In the genomic region with DNA sequence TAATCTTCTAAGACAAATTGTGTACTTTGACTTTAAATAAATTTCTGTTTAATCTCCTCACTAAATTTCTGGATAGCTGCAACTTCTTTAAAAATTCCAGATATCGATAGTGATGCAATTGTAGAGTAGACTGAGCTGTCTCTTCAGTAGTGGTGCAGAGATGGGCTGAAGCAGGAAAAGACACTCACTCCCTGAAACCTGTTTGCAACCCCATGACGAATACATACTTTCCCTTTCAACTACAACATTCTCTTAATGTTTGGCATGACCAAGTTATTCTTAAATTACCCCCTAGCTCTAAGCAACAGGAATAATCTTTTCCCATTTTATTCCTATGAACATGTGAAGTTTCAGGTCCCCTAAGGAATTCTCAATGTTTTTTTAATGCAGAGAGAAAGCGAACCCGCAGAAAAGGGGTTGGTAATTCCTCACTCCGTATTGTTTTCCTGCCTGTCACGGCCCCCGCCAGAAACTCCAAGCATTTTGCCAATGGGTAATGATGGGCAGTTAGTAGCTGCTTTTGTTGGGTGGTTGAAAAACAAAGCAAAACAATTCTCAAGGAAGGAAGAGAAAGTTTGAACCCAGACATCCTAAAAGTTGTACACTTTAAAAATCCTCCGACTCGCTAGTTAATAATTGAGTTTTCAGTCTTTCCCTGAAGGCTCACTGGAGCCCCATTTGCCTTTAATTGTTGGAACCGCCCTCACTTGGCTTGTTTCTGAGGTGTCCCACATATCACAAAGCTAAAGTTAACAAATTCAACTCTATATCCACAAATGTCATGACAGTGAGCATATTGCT, we compare ENCODE assay signal across 8 cellular contexts.
DNase-seq lines count a peak whose midpoint lies in the region; ATAC-seq, FAIRE-seq and TF ChIP-seq lines count a peak whose summit lies in the region.

No MANE protein-coding gene starts in this region.

- ATAC-seq in GM21526 (IDR thresholded peaks at IDR 0.05; ENCODE audit: low FRiP score, unreplicated experiment) (no peak), GM21825 (IDR thresholded peaks at IDR 0.05; ENCODE audit: unreplicated experiment) (no peak), HG03045 (IDR thresholded peaks at IDR 0.05; ENCODE audit: unreplicated experiment) (no peak)

- peaks cover 1% of the 10 kb centered on the region; the same call in 1 of the 2 replicates for H3K27me3 ChIP-seq in iPS DF 6.9 (ENCODE audit: control insufficient read depth, insufficient read depth, low read length)

- no peak for TF ChIP-seq CTCF in VCaP (conservative IDR thresholded peaks at IDR 0.05)

- DNase-seq in H54 (ENCODE audit: insufficient read length, low spot score) = peak; percentile 38
- DNase-seq in iPS DF 6.9 (ENCODE audit: low read depth, low spot score) = no peak
- DNase-seq in skeletal muscle cell (ENCODE audit: low read depth) = no peak
- no peak for DNase-seq in ecto neural progenitor cell (ENCODE audit: low spot score)

- H3K36me3 ChIP-seq in iPS DF 6.9 (ENCODE audit: control insufficient read depth, insufficient read depth, low read length) = no peaks in the 10 kb centered on the region

- H3K4me3 ChIP-seq in iPS DF 6.9 (ENCODE audit: low read length) (peak overlapping the region; percentile 72; the same call in 1 of the 2 replicates), skeletal muscle cell (ENCODE audit: low read depth, low read length) (peak overlapping the region; percentile 62)

- no peaks in the 10 kb centered on the region for H3K4me1 ChIP-seq in iPS DF 6.9 (ENCODE audit: control insufficient read depth, insufficient read depth, low read length)

- H3K27ac ChIP-seq in VCaP (peak overlapping the region; percentile 75), iPS DF 6.9 (ENCODE audit: low read length) (no peak overlapping the region)

- no peak for TF ChIP-seq POLR2A in H54 (IDR thresholded peaks at IDR 0.05; ENCODE audit: low read depth, low read length)

- no peaks in the 10 kb centered on the region for H3K9me3 ChIP-seq in iPS DF 6.9 (ENCODE audit: control insufficient read depth, insufficient read depth, low read length)

- FAIRE-seq in H54 (lab: Jason Lieb, UNC) = peak; percentile 89

- WGBS in iPS DF 6.9 (ENCODE audit: insufficient coverage, insufficient read length) = no CpG with 5 or more reads among the region's 10 CpGs
